In the genomic region with DNA sequence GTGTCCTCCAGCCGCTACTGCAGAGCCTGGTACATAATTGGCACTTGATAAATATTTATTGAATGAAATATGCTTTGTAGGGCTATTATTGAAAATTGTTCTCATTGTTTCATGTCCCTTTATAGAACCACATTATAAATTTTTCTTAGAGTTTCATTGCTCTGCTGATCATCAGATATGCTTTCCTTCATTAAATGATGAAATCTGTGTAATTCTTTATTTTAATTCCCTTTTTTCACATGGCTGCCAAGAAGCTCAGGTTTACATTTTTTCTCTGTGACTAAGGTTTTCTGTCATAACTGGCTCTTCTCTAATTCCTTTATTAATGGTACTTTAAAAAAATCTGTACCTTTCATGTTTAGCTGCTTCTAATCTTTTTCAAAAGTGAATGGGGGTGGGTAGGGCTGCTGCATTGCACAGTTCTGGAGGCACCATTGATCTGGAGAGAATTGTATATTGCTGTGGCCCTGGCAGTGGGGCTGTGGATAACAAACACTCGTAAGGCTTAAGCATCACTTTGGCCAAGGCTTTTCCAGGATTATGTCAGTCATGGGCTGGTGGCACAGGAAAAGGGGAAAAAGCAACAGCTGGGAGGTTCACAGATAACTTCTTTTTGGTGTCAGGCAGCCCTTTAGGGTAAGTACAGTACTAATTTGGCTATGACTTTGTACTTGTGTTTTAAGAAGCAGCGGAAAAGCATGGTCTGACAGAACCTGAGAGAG, we compare ENCODE assay signal across 1 cellular context.
A peak's percentile ranks its signal among the peaks of the same experiment; 100 is the strongest.
TF ChIP-seq lines count a peak whose summit lies in the region.

No MANE protein-coding gene starts in this region.

TF ChIP-seq in IMR-90, 13 proteins besides CTCF, POLR2A, EP300 and RAD21:
- TF ChIP-seq MXI1 (IDR thresholded peaks at IDR 0.05; ENCODE audit: borderline replicate concordance, low read depth, low read length) (no peak), NFE2L2 (IDR thresholded peaks at IDR 0.05; ENCODE audit: low read depth, low read length) (no peak), FOS (IDR thresholded peaks at IDR 0.05; ENCODE audit: low read depth, low read length) (peak; percentile 41; the same call in 1 of the 2 replicates), MAZ (IDR thresholded peaks at IDR 0.05; ENCODE audit: borderline replicate concordance, low read depth, low read length) (no peak), MAFK (IDR thresholded peaks at IDR 0.05; ENCODE audit: low read depth, low read length) (no peak), RCOR1 (IDR thresholded peaks at IDR 0.05; ENCODE audit: insufficient replicate concordance, low read length) (no peak), CEBPB (IDR thresholded peaks at IDR 0.05; ENCODE audit: low read depth, low read length) (peak; percentile 30; the same call in 1 of the 2 replicates), CHD1 (IDR thresholded peaks at IDR 0.05; ENCODE audit: low read depth, low read length) (no peak), RFX5 (IDR thresholded peaks at IDR 0.05; ENCODE audit: low read depth, low read length) (no peak), SMC3 (IDR thresholded peaks at IDR 0.05; ENCODE audit: low read depth, low read length) (no peak), ELK1 (IDR thresholded peaks at IDR 0.05; ENCODE audit: borderline replicate concordance, low read depth, low read length) (no peak), BHLHE40 (IDR thresholded peaks at IDR 0.05; ENCODE audit: low read depth, low read length) (no peak)
- TF ChIP-seq, protein P1, sequence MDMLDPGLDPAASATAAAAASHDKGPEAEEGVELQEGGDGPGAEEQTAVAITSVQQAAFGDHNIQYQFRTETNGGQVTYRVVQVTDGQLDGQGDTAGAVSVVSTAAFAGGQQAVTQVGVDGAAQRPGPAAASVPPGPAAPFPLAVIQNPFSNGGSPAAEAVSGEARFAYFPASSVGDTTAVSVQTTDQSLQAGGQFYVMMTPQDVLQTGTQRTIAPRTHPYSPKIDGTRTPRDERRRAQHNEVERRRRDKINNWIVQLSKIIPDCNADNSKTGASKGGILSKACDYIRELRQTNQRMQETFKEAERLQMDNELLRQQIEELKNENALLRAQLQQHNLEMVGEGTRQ (IDR thresholded peaks at IDR 0.05; ENCODE audit: low read depth, low read length), result no peak
TF ChIP-seq in IMR-90: peak in this region for 2.
